In the genomic region with DNA sequence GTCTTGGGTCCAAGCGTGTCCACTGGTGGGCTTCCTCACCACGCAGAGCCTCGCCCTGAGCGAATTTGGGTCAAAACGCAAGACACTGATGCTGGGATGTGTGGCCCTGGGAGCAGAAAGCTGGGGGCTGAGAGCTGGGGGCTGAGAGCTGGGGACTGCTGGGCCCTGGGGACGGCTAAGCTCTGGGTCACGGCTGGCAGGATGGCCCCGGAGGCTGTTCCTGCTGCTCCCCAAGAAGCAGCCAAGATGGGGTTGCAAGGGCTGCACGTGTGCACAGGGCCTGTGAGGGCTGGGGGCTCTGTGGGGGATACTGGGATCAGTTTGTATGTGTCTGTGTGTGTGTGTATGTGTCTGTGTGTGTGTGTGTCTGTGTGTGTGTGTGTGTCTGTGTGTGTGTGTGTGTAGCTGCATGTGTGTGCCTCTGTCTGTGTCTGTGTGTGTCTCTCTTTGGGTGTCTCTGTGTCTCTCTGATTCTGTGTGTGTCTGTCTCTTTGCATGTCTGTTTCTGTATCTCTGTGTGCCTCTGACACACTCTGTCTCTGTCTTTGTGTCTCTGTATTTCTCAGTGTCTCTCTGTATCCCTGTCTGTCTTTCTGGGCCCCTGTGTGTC, we compare ENCODE assay signal across 24 cellular contexts. TPM values are rescaled to one million over a fixed set of nuclear protein-coding genes. Genes with fewer than 3 reads are reported as not detected.
DNase-seq lines count a peak whose midpoint lies in the region; ATAC-seq, FAIRE-seq and TF ChIP-seq lines count a peak whose summit lies in the region.
"Had no signal": no experiment of that assay in that cellular context is flagged by ENCODE, and none has a peak within 500 bp of the region (broad histone marks: within the 10 kb centered on the region; RNA-seq: fewer than 3 reads in every experiment).

No MANE protein-coding gene starts in this region.

- peak overlapping the region; percentile 15 to 50 for H3K27ac ChIP-seq in ascending aorta
- H3K27ac ChIP-seq in liver (ENCODE audit: low read depth in 1 of 2, low read length in 2 of 2): peak overlapping the region; percentile 41 to 81
- H3K27ac ChIP-seq in skeletal muscle tissue (ENCODE audit: low read depth, low read length): peak overlapping the region; percentile 97
- no peak overlapping the region for H3K27ac ChIP-seq in MM.1S (ENCODE audit: low read length)
- H3K27ac ChIP-seq: HL-60, left lung, WERI-Rb-1 had no signal

- H3K4me3 ChIP-seq in ascending aorta (no peak overlapping the region), liver (ENCODE audit: low read depth in 1 of 3, low read length in 3 of 3) (no peak overlapping the region), skeletal muscle tissue (ENCODE audit: low read length in 3 of 3) (peak overlapping the region in 2 of 3 donors; percentile 13 to 41), MM.1S (ENCODE audit: low read length) (no peak overlapping the region)
- H3K4me3 ChIP-seq: left lung had no signal

- 93% methylated on average over 9 of the region's 9 CpGs for WGBS in liver

- H3K36me3 ChIP-seq in ascending aorta (no peaks in the 10 kb centered on the region), liver (ENCODE audit: control insufficient read depth in 4 of 4, insufficient read depth in 3 of 4, low read depth in 1 of 4, low read length in 3 of 4) (no peaks in the 10 kb centered on the region), skeletal muscle tissue (ENCODE audit: control insufficient read depth in 3 of 3, insufficient read depth in 3 of 3, low read length in 3 of 3) (no peaks in the 10 kb centered on the region), MM.1S (replicated peaks; ENCODE audit: insufficient read depth, low read length) (no peaks in the 10 kb centered on the region)
- H3K36me3 ChIP-seq: left lung, WERI-Rb-1 had no signal

- no peak for ATAC-seq in GM18909 (IDR thresholded peaks at IDR 0.05; ENCODE audit: poor library complexity, unreplicated experiment)
- ATAC-seq: activated T-helper 17 cell treated with anti-CD3 and anti-CD28 coated beads, Interleukin-2, amount 50 U/mL, for 72 hours; stimulated activated naive B cell treated with anti-CD40 and anti-IgM and Interleukin-4, amounts not matched to agents 10 μg/mL and 1 μg/mL and 100 μg/mL, for 72 hours had no signal

- no peaks in the 10 kb centered on the region for H3K9me3 ChIP-seq in ascending aorta
- H3K9me3 ChIP-seq in liver (ENCODE audit: control insufficient read depth in 4 of 4, low read length in 3 of 4): no peaks in the 10 kb centered on the region
- H3K9me3 ChIP-seq in skeletal muscle tissue (ENCODE audit: control insufficient read depth in 3 of 3, low read length in 3 of 3): no peaks in the 10 kb centered on the region
- no peaks in the 10 kb centered on the region for H3K9me3 ChIP-seq in MM.1S (replicated peaks; ENCODE audit: insufficient read depth, low read length)
- H3K9me3 ChIP-seq: left lung had no signal

- no peak overlapping the region for H2AFZ ChIP-seq in MM.1S (ENCODE audit: low read length)

- H3K9me2 ChIP-seq in MM.1S (replicated peaks; ENCODE audit: insufficient read depth, low read length): no peaks in the 10 kb centered on the region

- H3K4me2 ChIP-seq in MM.1S (ENCODE audit: low read depth, low read length): no peak overlapping the region

- intact Hi-C loops in ascending aorta (cut with DNase I): loop anchor here (2.0 kb wide), 1 partner anchor 20 kb away; no protein-coding TSS in a partner anchor

- H3K4me1 ChIP-seq in ascending aorta: peaks cover 20 to 43% of the 10 kb centered on the region in 2 donors
- peaks cover 10 to 38% (median 33%) of the 10 kb centered on the region in 4 donors for H3K4me1 ChIP-seq in liver (ENCODE audit: control insufficient read depth in 4 of 4, insufficient read depth in 4 of 4, low read length in 3 of 4)
- peaks cover 74 to 78% (median 77%) of the 10 kb centered on the region in 3 donors for H3K4me1 ChIP-seq in skeletal muscle tissue (ENCODE audit: control insufficient read depth in 3 of 3, insufficient read depth in 3 of 3, low read length in 3 of 3)
- H3K4me1 ChIP-seq in MM.1S (ENCODE audit: low read length): no peaks in the 10 kb centered on the region

- H3K27me3 ChIP-seq in ascending aorta (no peaks in the 10 kb centered on the region), liver (ENCODE audit: control insufficient read depth in 4 of 4, insufficient read depth in 4 of 4, low read length in 3 of 4) (no peaks in the 10 kb centered on the region), skeletal muscle tissue (ENCODE audit: control insufficient read depth in 3 of 3, insufficient read depth in 3 of 3, low read length in 3 of 3) (no peaks in the 10 kb centered on the region), MM.1S (replicated peaks; ENCODE audit: insufficient read depth, low read length) (peaks cover 45% of the 10 kb centered on the region)
- H3K27me3 ChIP-seq: left lung had no signal

- H3K79me2 ChIP-seq in MM.1S (ENCODE audit: low read length): no peaks in the 10 kb centered on the region

- peak; percentile 69 for FAIRE-seq in HTR-8/SVneo (lab: Jason Lieb, UNC)
- FAIRE-seq: GM19239 had no signal

- no peak overlapping the region for H3K9ac ChIP-seq in liver (ENCODE audit: low read depth in 1 of 2, low read length in 2 of 2)
- H3K9ac ChIP-seq in skeletal muscle tissue (ENCODE audit: low read depth in 1 of 3, low read length in 3 of 3): peak overlapping the region; percentile 65 to 70 (median 65)
- no peak overlapping the region for H3K9ac ChIP-seq in MM.1S (ENCODE audit: low read length)

- H4K20me1 ChIP-seq in MM.1S (ENCODE audit: insufficient read depth, low read length): no peaks in the 10 kb centered on the region

- TF ChIP-seq CTCF in ascending aorta (IDR thresholded peaks at IDR 0.05) (no peak), liver (IDR thresholded peaks at IDR 0.05; ENCODE audit: low read depth, low read length, missing input control) (no peak), MM.1S (IDR thresholded peaks at IDR 0.05; ENCODE audit: low read length) (no peak)

- no peaks in the 10 kb centered on the region for H3F3A ChIP-seq in MM.1S (ENCODE audit: insufficient read depth, low read length)

- no peak for TF ChIP-seq RAD21 in liver (IDR thresholded peaks at IDR 0.05)

- DNase-seq in HTR-8/SVneo (ENCODE audit: insufficient read length, low spot score): no peak
- no peak for DNase-seq in ascending aorta (ENCODE audit: low spot score in 2 of 2)
- no peak for DNase-seq in hypothalamus (lab: John Stamatoyannopoulos, UW)
- DNase-seq in MM.1S: no peak
- DNase-seq: activated CD8-positive, alpha-beta memory T cell treated with anti-CD3 and anti-CD28 coated beads, Interleukin-2, amount 50 U/mL, for 4 hours; activated naive CD8-positive, alpha-beta T cell treated with anti-CD3 and anti-CD28 coated beads for 36 hours; EL; foreskin fibroblast; NCI-H1105; NCI-H2029; NCI-H2227 treated with DMSO at 0.1 percent for 48 hours; NCI-H748 treated with DMSO at 0.1 percent for 48 hours; stimulated activated CD4-positive, alpha-beta T cell treated with anti-CD3 and anti-CD28 coated beads, Interleukin-4, amount 100 ng/mL, for 1 hour; stimulated activated naive B cell treated with anti-CD40 and anti-IgM and Interleukin-4, amounts not matched to agents 10 μg/mL and 1 μg/mL and 100 μg/mL, for 72 hours; WERI-Rb-1 had no signal

TF ChIP-seq in liver, 16 proteins besides CTCF, POLR2A, EP300 and RAD21:
- no peak for TF ChIP-seq JUND (IDR thresholded peaks at IDR 0.05)
- TF ChIP-seq, protein P1, sequence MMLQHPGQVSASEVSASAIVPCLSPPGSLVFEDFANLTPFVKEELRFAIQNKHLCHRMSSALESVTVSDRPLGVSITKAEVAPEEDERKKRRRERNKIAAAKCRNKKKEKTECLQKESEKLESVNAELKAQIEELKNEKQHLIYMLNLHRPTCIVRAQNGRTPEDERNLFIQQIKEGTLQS (IDR thresholded peaks at IDR 0.05): no peak
- TF ChIP-seq FOXA1 (IDR thresholded peaks at IDR 0.05): no peak

RNA-seq across cellular contexts. Expression of a gene that starts 38.2 kb away (rescaled TPM):
- total RNA-seq in ascending aorta: not detected
- total RNA-seq in liver: not detected
- not detected for polyA plus RNA-seq in liver
- total RNA-seq in skeletal muscle tissue: not detected
- total RNA-seq: activated naive CD8-positive, alpha-beta T cell treated with anti-CD3 and anti-CD28 coated beads for 36 hours; cerebellum; mucosa of gallbladder had no signal

Comparison
In these comparisons a context has a peak if more than half of its experiments do, and no peak if none do; other contexts are left out.
1. H3K4me3 ChIP-seq: peak in skeletal muscle tissue (2 of 3); none in ascending aorta (0 of 2), liver (0 of 3) and MM.1S (single experiment).
2. H3K9ac ChIP-seq: peak in skeletal muscle tissue (3 of 3); none in liver (0 of 2) and MM.1S (single experiment).